Comparison of ENCODE assay signal across 1 cellular context in genomic region chr12:693937-694533, GRCh38.
TF ChIP-seq lines count a peak whose summit lies in the region.

No MANE protein-coding gene starts in this region.

TF ChIP-seq in HepG2, 621 proteins besides CTCF, POLR2A, EP300 and RAD21:
- TF ChIP-seq GFI1 (CRISPR knock-in tag; IDR thresholded peaks at IDR 0.05; ENCODE audit: borderline replicate concordance) (0 out of 2 replicates have a peak, but pooled peaks have one; percentile 2), ZNF572 (CRISPR knock-in tag; IDR thresholded peaks at IDR 0.05) (no peak), ZNF839 (CRISPR knock-in tag; IDR thresholded peaks at IDR 0.05; ENCODE audit: borderline replicate concordance) (no peak), SIN3A (IDR thresholded peaks at IDR 0.05; ENCODE audit: borderline replicate concordance, low read depth, low read length) (peak; percentile 23; the same call in 1 of the 2 replicates), RFX3 (CRISPR knock-in tag; IDR thresholded peaks at IDR 0.05) (peak; percentile 85), TAF15 (IDR thresholded peaks at IDR 0.05; ENCODE audit: low read depth, low read length, poor library complexity, severe bottlenecking) (no peak), RFX1 (IDR thresholded peaks at IDR 0.05) (peak; percentile 65)
